Comparison of ENCODE assay signal across 25 cellular contexts in the genomic region with DNA sequence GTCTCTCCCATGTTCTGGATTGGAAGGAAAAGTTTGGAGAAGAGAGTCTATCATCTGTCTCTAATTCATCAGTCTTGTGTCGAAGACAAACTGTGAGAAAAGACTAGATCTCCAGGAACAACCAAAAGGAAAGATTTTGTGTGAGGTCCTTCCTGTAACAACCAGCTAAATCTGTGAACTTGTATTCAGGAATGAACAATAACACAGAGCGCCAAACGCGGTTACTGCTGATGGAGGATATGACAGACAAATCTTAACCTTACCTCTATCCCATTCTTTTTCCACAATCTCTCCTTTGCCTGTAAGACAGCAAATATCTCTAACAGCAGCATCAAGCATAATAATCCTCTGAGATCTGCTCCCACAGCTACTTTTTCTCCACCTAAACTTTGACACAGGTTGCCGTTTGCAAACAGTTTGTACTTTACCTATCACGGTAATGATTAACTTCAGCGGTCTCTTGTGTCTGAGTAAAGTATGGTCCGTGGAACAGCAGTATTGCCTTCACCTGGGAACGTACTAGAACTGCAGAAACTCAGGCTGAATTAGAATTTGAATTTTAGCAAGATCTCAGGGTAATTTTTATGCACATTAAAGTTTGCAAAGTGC.
DNase-seq lines count a peak whose midpoint lies in the region; ATAC-seq and TF ChIP-seq lines count a peak whose summit lies in the region.
"Had no signal": no experiment of that assay in that cellular context is flagged by ENCODE, and none has a peak within 500 bp of the region (broad histone marks: within the 10 kb centered on the region; RNA-seq: fewer than 3 reads in every experiment).

No MANE protein-coding gene starts in this region.

- H3K27ac ChIP-seq in 22Rv1 (peak overlapping the region; percentile 41), PC-9 (no peak overlapping the region)
- H3K27ac ChIP-seq: C4-2B, KMS-11, Peyer's patch had no signal

- no TSS peak for BruUV-seq in PC-9 (replicated peaks; lab: Mats Ljungman, UMichigan)

- H3K36me3 ChIP-seq in mucosa of descending colon (ENCODE audit: low read depth) (no peaks in the 10 kb centered on the region), PC-9 (ENCODE audit: low read depth) (no peaks in the 10 kb centered on the region)
- H3K36me3 ChIP-seq: Peyer's patch had no signal

- H3K4me2 ChIP-seq in PC-9, result no peak overlapping the region
- H3K4me2 ChIP-seq: KMS-11 had no signal

- peaks cover 5% of the 10 kb centered on the region; the same call in 1 of the 2 replicates for H3K27me3 ChIP-seq in PC-9 (ENCODE audit: insufficient read depth, low read depth)
- H3K27me3 ChIP-seq: Peyer's patch had no signal

- no peaks in the 10 kb centered on the region for H3K79me2 ChIP-seq in PC-9 (ENCODE audit: low read depth)

- POLR2A ChIA-PET in PC-9 (lab: Charles Lee; ENCODE audit: unreplicated experiment), result no interaction called here

- intact Hi-C loops in mucosa of descending colon (cut with DNase I, micrococcal nuclease) (no loop called here), PC-9 (cut with micrococcal nuclease; ENCODE audit: unreplicated experiment) (no loop called here)

- H2AFZ ChIP-seq in PC-9, result no peak overlapping the region

- TF ChIP-seq CTCF in 22Rv1 (IDR thresholded peaks at IDR 0.05) (0 out of 2 replicates have a peak, but pooled peaks have one; percentile 15), mucosa of descending colon (IDR thresholded peaks at IDR 0.05) (no peak), PC-9 (conservative IDR thresholded peaks at IDR 0.05) (no peak)

- no peaks in the 10 kb centered on the region for H3F3A ChIP-seq in PC-9 (ENCODE audit: insufficient read depth, low read depth)

- ATAC-seq in mucosa of descending colon (peak; percentile 94), HG02642 (IDR thresholded peaks at IDR 0.05; ENCODE audit: poor library complexity, unreplicated experiment) (no peak), HG02840 (IDR thresholded peaks at IDR 0.05; ENCODE audit: low FRiP score, unreplicated experiment) (no peak)
- ATAC-seq: SK-N-SH treated with all-trans-retinoic acid at 6 μM for 48 hours had no signal

- H3K9me2 ChIP-seq in PC-9 (ENCODE audit: insufficient read depth), result no peaks in the 10 kb centered on the region

- H3K4me3 ChIP-seq in mucosa of descending colon (no peak overlapping the region), PC-9 (no peak overlapping the region)
- H3K4me3 ChIP-seq: Peyer's patch had no signal

- H3K9me3 ChIP-seq in mucosa of descending colon (no peaks in the 10 kb centered on the region), PC-9 (ENCODE audit: insufficient read depth, low read depth) (no peaks in the 10 kb centered on the region)
- H3K9me3 ChIP-seq: Peyer's patch had no signal

- H4K20me1 ChIP-seq in PC-9 (ENCODE audit: insufficient read depth), result no peaks in the 10 kb centered on the region

- CTCF ChIA-PET in PC-9 (lab: Charles Lee), result no interaction called here

- H3K4me1 ChIP-seq in mucosa of descending colon (ENCODE audit: low read depth) (no peaks in the 10 kb centered on the region), PC-9 (replicated peaks; ENCODE audit: insufficient read depth) (no peaks in the 10 kb centered on the region)
- H3K4me1 ChIP-seq: Peyer's patch had no signal

- DNase-seq in NCI-H526 treated with DMSO at 0.1 percent for 48 hours (lab: John Stamatoyannopoulos, UW) (peak; percentile 17), kidney tubule cell (ENCODE audit: low spot score) (peak; percentile 12), mucosa of descending colon (peak in 1 of 3 donors; percentile 17), putamen (ENCODE audit: low spot score) (no peak), PC-9 (no peak)
- DNase-seq: 8988T; AML-193; CD8-positive, alpha-beta memory T cell; EL; GF-D8; H7; IMR-90; NCI-H1092 treated with DMSO at 0.1 percent for 48 hours; NCI-H146; NCI-H2029 treated with DMSO at 0.1 percent for 48 hours; NCI-H226; NCI-H510A treated with DMSO at 0.1 percent for 48 hours; NCI-H774; Peyer's patch had no signal

Comparison
In these comparisons a context has a peak if more than half of its experiments do, and no peak if none do; other contexts are left out.
1. DNase-seq: peak in NCI-H526 treated with DMSO at 0.1 percent for 48 hours (single experiment) and kidney tubule cell (single experiment); none in putamen (single experiment) and PC-9 (0 of 2).